ENCODE assay signal across 12 cellular contexts in the genomic region with DNA sequence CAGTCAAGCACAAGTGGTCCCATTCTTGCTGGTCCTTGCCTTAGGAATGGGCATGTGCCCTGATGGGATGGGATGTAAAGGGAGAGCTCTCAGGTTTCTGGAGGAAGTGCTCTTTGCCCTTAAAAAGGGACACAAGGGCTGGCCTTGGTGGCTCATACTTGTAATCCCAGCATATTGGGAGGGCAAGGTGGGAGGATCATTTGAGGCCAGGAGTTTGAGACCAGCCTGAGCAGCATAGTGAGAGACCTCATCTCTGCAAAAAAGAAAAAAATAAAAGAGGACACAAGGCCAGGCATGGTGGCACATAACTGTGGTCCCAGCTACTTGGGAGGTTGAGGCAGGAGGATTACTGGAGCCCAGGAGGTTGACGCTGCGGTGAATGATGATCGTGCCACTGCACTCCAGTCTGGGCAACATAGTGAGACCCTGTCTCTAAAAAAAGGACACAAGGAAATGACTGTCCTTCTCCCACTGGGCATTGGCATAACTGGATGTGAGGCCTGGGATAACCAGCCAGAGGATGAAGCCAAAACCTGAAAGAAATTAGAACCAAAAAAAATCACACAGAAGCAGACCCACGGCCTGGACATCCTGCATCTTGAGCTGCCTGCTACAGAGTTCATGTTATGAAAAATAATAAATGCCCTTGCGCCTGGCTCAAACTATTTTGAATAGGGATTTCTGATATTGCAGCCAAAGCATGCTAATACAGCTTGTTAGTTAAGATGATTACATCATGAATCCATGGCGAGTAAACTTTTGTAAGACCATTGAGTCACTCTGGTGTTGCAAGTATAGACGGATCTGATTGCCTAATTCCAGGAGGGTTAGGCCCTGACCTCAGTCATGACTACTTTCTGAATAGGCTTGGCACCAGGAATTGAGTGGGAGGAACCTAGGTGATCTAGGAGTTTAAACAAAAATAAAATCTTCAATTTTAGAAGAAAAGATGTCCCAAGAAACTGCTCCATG. TPM values are rescaled to one million over a fixed set of nuclear protein-coding genes. Genes with fewer than 3 reads are reported as not detected.
DNase-seq lines count a peak whose midpoint lies in the region; ATAC-seq, FAIRE-seq and TF ChIP-seq lines count a peak whose summit lies in the region.
"Had no signal": no experiment of that assay in that cellular context is flagged by ENCODE, and none has a peak within 500 bp of the region (broad histone marks: within the 10 kb centered on the region; RNA-seq: fewer than 3 reads in every experiment).

No MANE protein-coding gene starts in this region.

- H2AFZ ChIP-seq in GM23248: peak overlapping the region; percentile 44

- no peak for FAIRE-seq in RCC 7860 (lab: Jason Lieb, UNC)

- H3K9me3 ChIP-seq in GM23248 (ENCODE audit: low read depth): no peaks in the 10 kb centered on the region
- H3K9me3 ChIP-seq: tibial artery had no signal

- no peak for TF ChIP-seq CTCF in fibroblast of the aortic adventitia (IDR thresholded peaks at IDR 0.05; ENCODE audit: insufficient read depth, low read length)

- in situ Hi-C loops in GM23248 (cut with MboI): no loop called here

- no peaks in the 10 kb centered on the region for H3K27me3 ChIP-seq in GM23248 (replicated peaks; ENCODE audit: insufficient read depth)
- H3K27me3 ChIP-seq: tibial artery had no signal

- H3K4me2 ChIP-seq in GM23248 (ENCODE audit: unreplicated experiment): peak overlapping the region; percentile 10

- 40 to 43% methylated on average over 7 of the region's 7 CpGs for WGBS in GM23248 (ENCODE audit: low coverage in 1 of 2, low lambda C conversion rate in 2 of 2, missing lambda C conversion rate in 2 of 2), 2 experiments

- peak; percentile 99 for DNase-seq in GM23248
- peak; percentile 59 for DNase-seq in RCC 7860 (ENCODE audit: low spot score)
- peak; percentile 99 for DNase-seq in fibroblast of the aortic adventitia (ENCODE audit: low read depth)
- DNase-seq in activated T-cell treated with anti-CD3 and anti-CD28 coated beads, Interleukin-2, amount 50 U/mL, for 1 hour: no peak
- DNase-seq: activated naive CD4-positive, alpha-beta T cell treated with Interleukin-2 at 50 U/mL for 16 hours; hippocampal formation; NCI-H1417 had no signal

- H3K4me1 ChIP-seq in GM23248 (ENCODE audit: insufficient read depth): peaks cover 24% of the 10 kb centered on the region
- H3K4me1 ChIP-seq: tibial artery had no signal

- ATAC-seq in HG02840 (IDR thresholded peaks at IDR 0.05; ENCODE audit: low FRiP score, unreplicated experiment): no peak
- ATAC-seq in HG03139 (IDR thresholded peaks at IDR 0.05; ENCODE audit: unreplicated experiment): no peak
- ATAC-seq in GM19455 (IDR thresholded peaks at IDR 0.05; ENCODE audit: unreplicated experiment): no peak

- H3K27ac ChIP-seq in GM23248 (peak overlapping the region; percentile 87), skin epidermis (peak overlapping the region in 11 of 21 experiments; percentile 19 to 69 (median 39))
- H3K27ac ChIP-seq: tibial artery had no signal

- H3K9ac ChIP-seq in GM23248: peak overlapping the region; percentile 54

- peaks cover 25% of the 10 kb centered on the region for H3F3A ChIP-seq in GM23248 (ENCODE audit: insufficient read depth)

- no peaks in the 10 kb centered on the region for H3K36me3 ChIP-seq in GM23248 (ENCODE audit: low read depth)
- H3K36me3 ChIP-seq: tibial artery had no signal

- peak overlapping the region; percentile 39 for H3K4me3 ChIP-seq in GM23248
- no peak overlapping the region for H3K4me3 ChIP-seq in fibroblast of the aortic adventitia (ENCODE audit: low read depth, low read length)
- no peak overlapping the region for H3K4me3 ChIP-seq in skin epidermis
- H3K4me3 ChIP-seq: tibial artery had no signal

- no peaks in the 10 kb centered on the region for H4K20me1 ChIP-seq in GM23248 (ENCODE audit: insufficient read depth)

- no peaks in the 10 kb centered on the region for H3K9me2 ChIP-seq in GM23248 (ENCODE audit: insufficient read depth)

- H3K79me2 ChIP-seq in GM23248 (ENCODE audit: insufficient read depth): no peaks in the 10 kb centered on the region

RNA-seq across cellular contexts. Expression of a gene that starts 12.9 kb away (rescaled TPM):
- 39.8 and 42.5 TPM in 2 replicates for total RNA-seq in GM23248 (2014; rRNA removed; shearing (Covaris generic))
- 26.7 and 27.1 TPM in 2 replicates for polyA plus RNA-seq in GM23248 (2016; fragmentation: Nextera tagmentation; extraction: Ambion mirVana)
- 35.0 and 44.7 TPM in 2 replicates for total RNA-seq in fibroblast of the aortic adventitia (ENCODE audit: low replicate concordance)

RNA-seq across cellular contexts. Expression of a gene that starts 45.5 kb away (rescaled TPM):
- total RNA-seq in GM23248 (2014; rRNA removed; shearing (Covaris generic)): 10.4 and 13.8 TPM in 2 replicates
- polyA plus RNA-seq in GM23248 (2016; fragmentation: Nextera tagmentation; extraction: Ambion mirVana): 35.8 and 40.9 TPM in 2 replicates
- 10.6 and 15.5 TPM in 2 replicates for total RNA-seq in fibroblast of the aortic adventitia (ENCODE audit: low replicate concordance)

RNA-seq across cellular contexts. Expression of a gene that starts 45.7 kb away (rescaled TPM):
- total RNA-seq in GM23248 (2014; rRNA removed; shearing (Covaris generic)): 31.1 and 36.5 TPM in 2 replicates
- 29.7 and 34.5 TPM in 2 replicates for polyA plus RNA-seq in GM23248 (2016; fragmentation: Nextera tagmentation; extraction: Ambion mirVana)
- total RNA-seq in fibroblast of the aortic adventitia (ENCODE audit: low replicate concordance): 34.8 and 49.9 TPM in 2 replicates
